Comparison of ENCODE assay signal across 1 cellular context in the genomic region with DNA sequence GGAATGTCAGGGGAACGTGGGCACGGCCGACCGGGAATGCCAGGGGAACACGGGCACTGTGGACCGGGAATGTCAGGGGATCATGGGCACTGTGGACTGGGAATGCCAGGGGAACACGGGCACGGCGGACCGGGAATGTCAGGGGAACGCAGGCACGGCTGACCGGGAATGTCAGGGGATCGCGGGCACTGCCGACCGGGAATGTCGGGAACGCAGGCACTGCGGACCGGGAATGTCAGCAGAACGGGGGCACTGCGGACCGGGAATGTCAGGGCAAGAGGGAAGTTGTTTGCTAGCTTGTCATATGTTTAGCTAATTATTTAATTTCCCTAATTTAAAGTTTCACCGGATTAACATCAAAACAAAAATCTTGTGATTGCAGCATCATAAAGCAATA.
TF ChIP-seq lines count a peak whose summit lies in the region.

No MANE protein-coding gene starts in this region.

TF ChIP-seq in neural cell, 6 proteins besides CTCF, POLR2A, EP300 and RAD21 (continued from another document):
- TF ChIP-seq, protein P1, sequence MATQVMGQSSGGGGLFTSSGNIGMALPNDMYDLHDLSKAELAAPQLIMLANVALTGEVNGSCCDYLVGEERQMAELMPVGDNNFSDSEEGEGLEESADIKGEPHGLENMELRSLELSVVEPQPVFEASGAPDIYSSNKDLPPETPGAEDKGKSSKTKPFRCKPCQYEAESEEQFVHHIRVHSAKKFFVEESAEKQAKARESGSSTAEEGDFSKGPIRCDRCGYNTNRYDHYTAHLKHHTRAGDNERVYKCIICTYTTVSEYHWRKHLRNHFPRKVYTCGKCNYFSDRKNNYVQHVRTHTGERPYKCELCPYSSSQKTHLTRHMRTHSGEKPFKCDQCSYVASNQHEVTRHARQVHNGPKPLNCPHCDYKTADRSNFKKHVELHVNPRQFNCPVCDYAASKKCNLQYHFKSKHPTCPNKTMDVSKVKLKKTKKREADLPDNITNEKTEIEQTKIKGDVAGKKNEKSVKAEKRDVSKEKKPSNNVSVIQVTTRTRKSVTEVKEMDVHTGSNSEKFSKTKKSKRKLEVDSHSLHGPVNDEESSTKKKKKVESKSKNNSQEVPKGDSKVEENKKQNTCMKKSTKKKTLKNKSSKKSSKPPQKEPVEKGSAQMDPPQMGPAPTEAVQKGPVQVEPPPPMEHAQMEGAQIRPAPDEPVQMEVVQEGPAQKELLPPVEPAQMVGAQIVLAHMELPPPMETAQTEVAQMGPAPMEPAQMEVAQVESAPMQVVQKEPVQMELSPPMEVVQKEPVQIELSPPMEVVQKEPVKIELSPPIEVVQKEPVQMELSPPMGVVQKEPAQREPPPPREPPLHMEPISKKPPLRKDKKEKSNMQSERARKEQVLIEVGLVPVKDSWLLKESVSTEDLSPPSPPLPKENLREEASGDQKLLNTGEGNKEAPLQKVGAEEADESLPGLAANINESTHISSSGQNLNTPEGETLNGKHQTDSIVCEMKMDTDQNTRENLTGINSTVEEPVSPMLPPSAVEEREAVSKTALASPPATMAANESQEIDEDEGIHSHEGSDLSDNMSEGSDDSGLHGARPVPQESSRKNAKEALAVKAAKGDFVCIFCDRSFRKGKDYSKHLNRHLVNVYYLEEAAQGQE (IDR thresholded peaks at IDR 0.05; ENCODE audit: borderline replicate concordance): peak; percentile 4
